11 cellular contexts compared by ENCODE assay signal in genomic region chr18:7084080-7084765, GRCh38. TPM values are rescaled to one million over a fixed set of nuclear protein-coding genes. Genes with fewer than 3 reads are reported as not detected.
DNase-seq lines count a peak whose midpoint lies in the region; ATAC-seq and TF ChIP-seq lines count a peak whose summit lies in the region.
"Had no signal": no experiment of that assay in that cellular context is flagged by ENCODE, and none has a peak within 500 bp of the region (broad histone marks: within the 10 kb centered on the region; RNA-seq: fewer than 3 reads in every experiment).

No MANE protein-coding gene starts in this region.

- H3K4me3 ChIP-seq in fibroblast of pulmonary artery (replicated peaks; ENCODE audit: low read depth, low read length) (no peak overlapping the region), skeletal muscle cell (ENCODE audit: low read depth, low read length) (no peak overlapping the region), prostate gland (no peak overlapping the region)

- H3K9me3 ChIP-seq in prostate gland, result no peaks in the 10 kb centered on the region

- no peak for TF ChIP-seq POLR2A in prostate gland (IDR thresholded peaks at IDR 0.05)

- no peaks in the 10 kb centered on the region for H3K9me3 Mint-ChIP-seq in activated T-helper 17 cell treated with anti-CD3 and anti-CD28 coated beads, Interleukin-2, amount 50 U/mL, for 72 hours

- peaks cover 5% of the 10 kb centered on the region for H3K27me3 Mint-ChIP-seq in activated T-helper 17 cell treated with anti-CD3 and anti-CD28 coated beads, Interleukin-2, amount 50 U/mL, for 72 hours

- H3K27ac Mint-ChIP-seq in activated T-helper 17 cell treated with anti-CD3 and anti-CD28 coated beads, Interleukin-2, amount 50 U/mL, for 72 hours, result no peak overlapping the region

- intact Hi-C loops in prostate gland (cut with DNase I), result no loop called here

- no peaks in the 10 kb centered on the region for H3K36me3 Mint-ChIP-seq in activated T-helper 17 cell treated with anti-CD3 and anti-CD28 coated beads, Interleukin-2, amount 50 U/mL, for 72 hours (ENCODE audit: low read depth)

- H3K4me1 ChIP-seq in prostate gland (replicated peaks), result no peaks in the 10 kb centered on the region

- no peak for TF ChIP-seq CTCF in fibroblast of pulmonary artery (IDR thresholded peaks at IDR 0.05; ENCODE audit: low read length, missing control alignments)
- no peak for TF ChIP-seq CTCF in prostate gland (IDR thresholded peaks at IDR 0.05)

- H3K27ac ChIP-seq in prostate gland, result no peak overlapping the region

- no peaks in the 10 kb centered on the region for H3K4me1 Mint-ChIP-seq in activated T-helper 17 cell treated with anti-CD3 and anti-CD28 coated beads, Interleukin-2, amount 50 U/mL, for 72 hours

- no peaks in the 10 kb centered on the region for H3K27me3 ChIP-seq in prostate gland (replicated peaks; ENCODE audit: insufficient read depth)

- WGBS in prostate gland, result 52% methylated on average over 6 of the region's 6 CpGs

- no peak overlapping the region for H3K4me3 Mint-ChIP-seq in activated T-helper 17 cell treated with anti-CD3 and anti-CD28 coated beads, Interleukin-2, amount 50 U/mL, for 72 hours

- ATAC-seq in activated T-helper 17 cell treated with anti-CD3 and anti-CD28 coated beads, Interleukin-2, amount 50 U/mL, for 72 hours (replicated peaks), result no peak

- H3K36me3 ChIP-seq in prostate gland, result no peaks in the 10 kb centered on the region

- DNase-seq in GM03348 (ENCODE audit: low spot score) (peak; percentile 42), RPMI7951 (ENCODE audit: low read depth) (peak; percentile 5), fibroblast of pulmonary artery (ENCODE audit: low read depth) (peak; percentile 70), skeletal muscle cell (ENCODE audit: low read depth) (peak; percentile 38), DMS 273 (lab: John Stamatoyannopoulos, UW; ENCODE audit: unreplicated experiment) (no peak), prostate gland (ENCODE audit: low spot score) (no peak), SW480 (ENCODE audit: low spot score) (no peak)
- DNase-seq: COR-L47, Karpas-422, substantia nigra had no signal

RNA-seq across cellular contexts. Expression of gene LAMA1, which starts 33.4 kb away (rescaled TPM):
- total RNA-seq in RPMI7951 (2014; rRNA removed; shearing (Covaris generic)), result 0.98 and 1.2 TPM in 2 replicates
- total RNA-seq in activated T-helper 17 cell treated with anti-CD3 and anti-CD28 coated beads, Interleukin-2, amount 50 U/mL, for 72 hours, result not detected
- 10 to 100 TPM in 1 of 2 donors, 1 to 10 TPM in 1; 1.8 to 59.6 TPM for total RNA-seq in prostate gland

Comparison
In these comparisons a context has a peak if more than half of its experiments do, and no peak if none do; other contexts are left out.
1. DNase-seq: peak in GM03348 (single experiment), RPMI7951 (single experiment), fibroblast of pulmonary artery (single experiment) and skeletal muscle cell (single experiment); none in DMS 273 (single experiment), prostate gland (single experiment) and SW480 (single experiment).